8 cellular contexts compared by ENCODE assay signal in genomic region chr3:187743195-187744141, GRCh38. TPM values are rescaled to one million over a fixed set of nuclear protein-coding genes. Genes with fewer than 3 reads are reported as not detected.
DNase-seq lines count a peak whose midpoint lies in the region; ATAC-seq and TF ChIP-seq lines count a peak whose summit lies in the region.

No MANE protein-coding gene starts in this region.

- intact Hi-C loops in activated T-helper 1 cell treated with anti-CD3 and anti-CD28 coated beads, Interleukin-12 subunit alpha, Interleukin-12 subunit beta, Interleukin-2, Interleukin-4 antibody, amounts not matched to agents 30 ng/mL and 10 ng/mL and 1 ng/mL, durations not matched to agents 14 hours and 24 hours and 36 hours (cut with micrococcal nuclease), result loop anchor here (1.0 to 5.0 kb wide), 6 partner anchors 317 to 1579 kb away; no protein-coding TSS in a partner anchor
- intact Hi-C loops in thyroid gland (cut with DNase I), result loop anchor here (5.0 to 10.0 kb wide), 2 partner anchors 881 to 1214 kb away; no protein-coding TSS in a partner anchor

- H3K36me3 Mint-ChIP-seq in activated T-helper 1 cell treated with anti-CD3 and anti-CD28 coated beads, Interleukin-12 subunit alpha, Interleukin-12 subunit beta, Interleukin-2, Interleukin-4 antibody, amounts not matched to agents 30 ng/mL and 10 ng/mL and 1 ng/mL, durations not matched to agents 14 hours and 24 hours and 36 hours (ENCODE audit: low read depth), result peaks cover 7% of the 10 kb centered on the region
- no peaks in the 10 kb centered on the region for H3K36me3 Mint-ChIP-seq in nephron (ENCODE audit: low read depth)

- no peaks in the 10 kb centered on the region for H3K27me3 Mint-ChIP-seq in activated T-helper 1 cell treated with anti-CD3 and anti-CD28 coated beads, Interleukin-12 subunit alpha, Interleukin-12 subunit beta, Interleukin-2, Interleukin-4 antibody, amounts not matched to agents 30 ng/mL and 10 ng/mL and 1 ng/mL, durations not matched to agents 14 hours and 24 hours and 36 hours (ENCODE audit: insufficient read depth)
- H3K27me3 Mint-ChIP-seq in nephron (ENCODE audit: low read depth), result peaks cover 4% of the 10 kb centered on the region

- WGBS in thyroid gland, 2 donors, result 8% methylated on average over 42 to 45 of the region's 45 CpGs

- H3K27ac ChIP-seq in DOHH2 (ENCODE audit: low read depth, low read length) (peak overlapping the region; percentile 89), thyroid gland (peak overlapping the region; percentile 97 to 100 (median 100))

- no peak for ATAC-seq in GM21367 (IDR thresholded peaks at IDR 0.05; ENCODE audit: unreplicated experiment)
- ATAC-seq in HG02870 (IDR thresholded peaks at IDR 0.05; ENCODE audit: unreplicated experiment), result no peak

- peak overlapping the region; percentile 98 for H3K27ac Mint-ChIP-seq in activated T-helper 1 cell treated with anti-CD3 and anti-CD28 coated beads, Interleukin-12 subunit alpha, Interleukin-12 subunit beta, Interleukin-2, Interleukin-4 antibody, amounts not matched to agents 30 ng/mL and 10 ng/mL and 1 ng/mL, durations not matched to agents 14 hours and 24 hours and 36 hours
- H3K27ac Mint-ChIP-seq in nephron, result peak overlapping the region; percentile 100

- H3K27me3 ChIP-seq in DOHH2 (ENCODE audit: control insufficient read depth, low read length) (no peaks in the 10 kb centered on the region), thyroid gland (no peaks in the 10 kb centered on the region)

- DNase-seq in NCI-H2196 (lab: John Stamatoyannopoulos, UW; ENCODE audit: unreplicated experiment), result peak; percentile 54
- DNase-seq in activated T-helper 1 cell treated with anti-CD3 and anti-CD28 coated beads, Interleukin-12 subunit alpha, Interleukin-12 subunit beta, Interleukin-2, Interleukin-4 antibody, amounts not matched to agents 30 ng/mL and 10 ng/mL and 1 ng/mL, durations not matched to agents 14 hours and 24 hours and 36 hours (ENCODE audit: low spot score), result peak; percentile 46
- DNase-seq in fibroblast of peridontal ligament (ENCODE audit: extremely low read depth), result peak; percentile 68
- peak; percentile 77 to 83 for DNase-seq in thyroid gland

- peaks cover 38% of the 10 kb centered on the region for H3K4me1 ChIP-seq in DOHH2 (ENCODE audit: control insufficient read depth, low read length)
- peaks cover 37 to 39% of the 10 kb centered on the region in 2 donors for H3K4me1 ChIP-seq in thyroid gland

- H3K9me2 ChIP-seq in DOHH2 (replicated peaks; ENCODE audit: control insufficient read depth, low read length), result no peaks in the 10 kb centered on the region

- H3K79me2 ChIP-seq in DOHH2 (ENCODE audit: control insufficient read depth, low read length), result peaks cover 97% of the 10 kb centered on the region

- no peak for TF ChIP-seq CTCF in DOHH2 (IDR thresholded peaks at IDR 0.05; ENCODE audit: low read depth, low read length, poor library complexity, severe bottlenecking)
- TF ChIP-seq CTCF in nephron (IDR thresholded peaks at IDR 0.05; ENCODE audit: unreplicated experiment in 3 of 3), result no peak
- no peak for TF ChIP-seq CTCF in thyroid gland (IDR thresholded peaks at IDR 0.05)

- no peaks in the 10 kb centered on the region for H3K9me3 ChIP-seq in DOHH2 (ENCODE audit: control insufficient read depth, insufficient read depth, low read length)
- no peaks in the 10 kb centered on the region for H3K9me3 ChIP-seq in thyroid gland

- H3F3A ChIP-seq in DOHH2 (ENCODE audit: control insufficient read depth, insufficient read depth), result peaks cover 50% of the 10 kb centered on the region

- H3K9me3 Mint-ChIP-seq in activated T-helper 1 cell treated with anti-CD3 and anti-CD28 coated beads, Interleukin-12 subunit alpha, Interleukin-12 subunit beta, Interleukin-2, Interleukin-4 antibody, amounts not matched to agents 30 ng/mL and 10 ng/mL and 1 ng/mL, durations not matched to agents 14 hours and 24 hours and 36 hours, result no peaks in the 10 kb centered on the region
- no peaks in the 10 kb centered on the region for H3K9me3 Mint-ChIP-seq in nephron

- peak overlapping the region; percentile 96 for H3K4me3 Mint-ChIP-seq in activated T-helper 1 cell treated with anti-CD3 and anti-CD28 coated beads, Interleukin-12 subunit alpha, Interleukin-12 subunit beta, Interleukin-2, Interleukin-4 antibody, amounts not matched to agents 30 ng/mL and 10 ng/mL and 1 ng/mL, durations not matched to agents 14 hours and 24 hours and 36 hours
- peak overlapping the region; percentile 94 to 98 (median 97) for H3K4me3 Mint-ChIP-seq in nephron

- H3K4me1 Mint-ChIP-seq in activated T-helper 1 cell treated with anti-CD3 and anti-CD28 coated beads, Interleukin-12 subunit alpha, Interleukin-12 subunit beta, Interleukin-2, Interleukin-4 antibody, amounts not matched to agents 30 ng/mL and 10 ng/mL and 1 ng/mL, durations not matched to agents 14 hours and 24 hours and 36 hours (ENCODE audit: low read depth), result peaks cover 68% of the 10 kb centered on the region
- H3K4me1 Mint-ChIP-seq in nephron, result peaks cover 60% of the 10 kb centered on the region

- H3K4me3 ChIP-seq in DOHH2 (ENCODE audit: low read length), result peak overlapping the region; percentile 80
- H3K4me3 ChIP-seq in thyroid gland (replicated peaks in 1 of 3), result peak overlapping the region; percentile 69 to 87 (median 72)

- peaks cover 13% of the 10 kb centered on the region for H4K20me1 ChIP-seq in DOHH2 (ENCODE audit: control insufficient read depth, insufficient read depth, low read depth, low read length)

- H3K36me3 ChIP-seq in DOHH2 (ENCODE audit: control insufficient read depth, low read length), result peaks cover 69% of the 10 kb centered on the region
- no peaks in the 10 kb centered on the region for H3K36me3 ChIP-seq in thyroid gland

- peak in 1 of 2 donors; percentile 67 for TF ChIP-seq POLR2A in thyroid gland (IDR thresholded peaks at IDR 0.05)

- H3K4me2 ChIP-seq in DOHH2 (ENCODE audit: low read length), result peak overlapping the region; percentile 93

RNA-seq across cellular contexts. Expression of gene BCL6, which starts 1.8 kb away (rescaled TPM):
- total RNA-seq in activated T-helper 1 cell treated with anti-CD3 and anti-CD28 coated beads, Interleukin-12 subunit alpha, Interleukin-12 subunit beta, Interleukin-2, Interleukin-4 antibody, amounts not matched to agents 30 ng/mL and 10 ng/mL and 1 ng/mL, durations not matched to agents 14 hours and 24 hours and 36 hours, result 38.8 and 42.1 TPM in 2 replicates
- 100 to 1,000 TPM in 1 of 4 donors, 10 to 100 TPM in 3; 40.3 to 109 (median 67.2) TPM for total RNA-seq in thyroid gland

RNA-seq across cellular contexts. Expression of gene RTP2, which starts 41.1 kb away (rescaled TPM):
- total RNA-seq in activated T-helper 1 cell treated with anti-CD3 and anti-CD28 coated beads, Interleukin-12 subunit alpha, Interleukin-12 subunit beta, Interleukin-2, Interleukin-4 antibody, amounts not matched to agents 30 ng/mL and 10 ng/mL and 1 ng/mL, durations not matched to agents 14 hours and 24 hours and 36 hours, result not detected in 2 replicates
- not detected for total RNA-seq in thyroid gland
